10 cellular contexts compared by ENCODE assay signal in genomic region chr1:160256396-160257046, GRCh38. TPM values are rescaled to one million over a fixed set of nuclear protein-coding genes. Genes with fewer than 3 reads are reported as not detected.
A peak's percentile ranks its signal among the peaks of the same experiment; 100 is the strongest.
DNase-seq lines count a peak whose midpoint lies in the region; ATAC-seq and TF ChIP-seq lines count a peak whose summit lies in the region.
"Had no signal": no experiment of that assay in that cellular context is flagged by ENCODE, and none has a peak within 500 bp of the region (broad histone marks: within the 10 kb centered on the region; RNA-seq: fewer than 3 reads in every experiment).

No MANE protein-coding gene starts in this region.

- H3K27me3 ChIP-seq in smooth muscle cell (ENCODE audit: low read depth), result no peaks in the 10 kb centered on the region
- H3K27me3 ChIP-seq: tibial nerve had no signal

- H3K9ac ChIP-seq in smooth muscle cell (ENCODE audit: low read depth), result no peak overlapping the region

- peaks cover 26% of the 10 kb centered on the region for H3F3A ChIP-seq in smooth muscle cell (ENCODE audit: low read depth)

- H3K4me3 ChIP-seq in smooth muscle cell, result no peak overlapping the region
- H3K4me3 ChIP-seq: tibial nerve had no signal

- H3K4me2 ChIP-seq in smooth muscle cell, result peak overlapping the region; percentile 53

- H3K9me3 ChIP-seq in smooth muscle cell (replicated peaks; ENCODE audit: low read depth), result no peaks in the 10 kb centered on the region
- H3K9me3 ChIP-seq: tibial nerve had no signal

- H3K4me1 ChIP-seq in smooth muscle cell (ENCODE audit: low read depth), result peaks cover 34% of the 10 kb centered on the region

- peaks cover 53% of the 10 kb centered on the region for H3K79me2 ChIP-seq in smooth muscle cell (ENCODE audit: low read depth)

- no peaks in the 10 kb centered on the region for H3K36me3 ChIP-seq in smooth muscle cell (ENCODE audit: low read depth)

- 26% methylated on average over 3 of the region's 3 CpGs for WGBS in smooth muscle cell (ENCODE audit: low lambda C conversion rate)

- DNase-seq in activated CD4-positive, CD25-positive, alpha-beta regulatory T cell (lab: John Stamatoyannopoulos, UW), result no peak
- DNase-seq in NCI-H2196 treated with DMSO at 0.1 percent for 48 hours (lab: John Stamatoyannopoulos, UW; ENCODE audit: unreplicated experiment) (peak; percentile 33), erythroblast (lab: John Stamatoyannopoulos, UW) (peak; percentile 84 to 86), smooth muscle cell (lab: John Stamatoyannopoulos, UW; ENCODE audit: unreplicated experiment) (no peak), NCI-H510A treated with DMSO at 0.1 percent for 48 hours (lab: John Stamatoyannopoulos, UW) (no peak), NCI-H345 (lab: John Stamatoyannopoulos, UW) (no peak)
- DNase-seq: activated T-cell treated with anti-CD3 and anti-CD28 coated beads for 4 hours had no signal

- no peak for TF ChIP-seq CTCF in smooth muscle cell (IDR thresholded peaks at IDR 0.05; ENCODE audit: borderline replicate concordance, insufficient read depth, poor library complexity, severe bottlenecking)

- ATAC-seq in activated CD4-positive, CD25-positive, alpha-beta regulatory T cell treated with anti-CD3 and anti-CD28 coated beads, Interleukin-2, amount 50 U/mL, for 24 hours, result peak; percentile 5 to 31
- ATAC-seq in HG03342 (IDR thresholded peaks at IDR 0.05; ENCODE audit: unreplicated experiment), result no peak

- H4K20me1 ChIP-seq in smooth muscle cell (ENCODE audit: low read depth), result peaks cover 93% of the 10 kb centered on the region

- no peak for TF ChIP-seq POLR2A in erythroblast (IDR thresholded peaks at IDR 0.05; ENCODE audit: low read length)

- H3K27ac ChIP-seq in smooth muscle cell (ENCODE audit: low read depth), result peak overlapping the region; percentile 0

- no peak overlapping the region for H2AFZ ChIP-seq in smooth muscle cell (ENCODE audit: low read depth)

RNA-seq across cellular contexts. Expression of gene DCAF8, which starts 5.8 kb away (rescaled TPM):
- 56.7 and 63.6 TPM in 2 replicates for total RNA-seq in smooth muscle cell
- polyA plus RNA-seq in smooth muscle cell, result 79.9 and 92.6 TPM in 2 replicates

RNA-seq across cellular contexts. Expression of gene PEX19, which starts 28.4 kb away (rescaled TPM):
- 40.2 and 47.1 TPM in 2 replicates for total RNA-seq in smooth muscle cell
- 29.2 and 34.5 TPM in 2 replicates for polyA plus RNA-seq in smooth muscle cell

RNA-seq across cellular contexts. Expression of gene PEA15, which starts 51.3 kb away (rescaled TPM):
- 85.0 and 115 TPM in 2 replicates for total RNA-seq in smooth muscle cell
- polyA plus RNA-seq in smooth muscle cell, result 73.1 and 80.6 TPM in 2 replicates

Comparison
In these comparisons a context has a peak if more than half of its experiments do, and no peak if none do; other contexts are left out.
1. DNase-seq: peak in NCI-H2196 treated with DMSO at 0.1 percent for 48 hours (single experiment) and erythroblast (2 of 2); none in activated CD4-positive, CD25-positive, alpha-beta regulatory T cell (0 of 4), smooth muscle cell (single experiment), NCI-H510A treated with DMSO at 0.1 percent for 48 hours (single experiment) and NCI-H345 (single experiment).